ENCODE assay signal across 35 cellular contexts in genomic region chr18:54984908-54985307, GRCh38.
"Had no signal": no experiment of that assay in that cellular context is flagged by ENCODE, and none has a peak within 500 bp of the region (broad histone marks: within the 10 kb centered on the region; RNA-seq: fewer than 3 reads in every experiment).

No MANE protein-coding gene starts in this region.

- H3K4me2 ChIP-seq: KMS-11 had no signal

- H3K4me3 ChIP-seq: MG63 had no signal

- H3K9ac ChIP-seq: KMS-11 had no signal

- H3K9me3 ChIP-seq: MG63 had no signal

- H3K36me3 ChIP-seq: MG63 had no signal

- H3K27me3 ChIP-seq: MG63 had no signal

- H3K27ac ChIP-seq: KMS-11 had no signal

- DNase-seq: Karpas-422, Kasumi-1, KBM-7, KG1, MG63, MM.1S, MV-4-11, NCI-H1048, NCI-H1092, NCI-H1092 treated with DMSO at 0.1 percent for 48 hours, NCI-H1105, NCI-H1105 treated with DMSO at 0.1 percent for 48 hours, NCI-H1417, NCI-H1417 treated with DMSO at 0.1 percent for 48 hours, NCI-H1436, NCI-H1436 treated with DMSO at 0.1 percent for 48 hours, NCI-H146, NCI-H1694, NCI-H1694 treated with DMSO at 0.1 percent for 48 hours, NCI-H187, NCI-H187 treated with DMSO at 0.1 percent for 48 hours, NCI-H1930, NCI-H2029, NCI-H2029 treated with DMSO at 0.1 percent for 48 hours, NCI-H2081, NCI-H2081 treated with DMSO at 0.1 percent for 48 hours, NCI-H2107, NCI-H2171, NCI-H2171 treated with DMSO at 0.1 percent for 48 hours, NCI-H2227 treated with DMSO at 0.1 percent for 48 hours, NCI-H226, NCI-H345, NCI-H446, NCI-H446 treated with DMSO at 0.1 percent for 48 hours had no signal
